Comparison of ENCODE assay signal across 24 cellular contexts in the genomic region with DNA sequence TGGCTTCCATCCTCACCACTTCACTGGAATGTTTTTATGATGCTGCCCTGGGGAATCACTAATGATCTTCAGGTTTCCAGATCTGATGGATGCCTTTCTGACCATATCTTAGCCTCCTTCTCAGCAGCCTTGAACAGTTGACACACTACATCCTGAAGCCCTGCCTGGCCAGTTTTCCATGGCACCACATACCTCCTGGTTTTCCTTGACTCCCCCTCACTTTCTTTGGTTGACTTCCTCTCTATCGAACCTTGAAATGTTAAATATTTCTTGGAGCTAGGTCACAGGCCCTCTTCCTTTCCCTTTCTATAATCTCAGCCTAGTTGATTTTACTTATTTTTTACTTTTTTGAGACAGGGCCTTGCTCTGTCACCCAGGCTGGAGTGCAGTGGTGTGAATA.
"Had no signal": no experiment of that assay in that cellular context is flagged by ENCODE, and none has a peak within 500 bp of the region (broad histone marks: within the 10 kb centered on the region; RNA-seq: fewer than 3 reads in every experiment).

No MANE protein-coding gene starts in this region.

- H3K27ac ChIP-seq: SK-N-MC, VCaP had no signal

- H3K27ac Mint-ChIP-seq: activated CD4-positive, alpha-beta memory T cell treated with anti-CD3 and anti-CD28 coated beads, Interleukin-2, amount 10 ng/mL, durations not matched to agents 7 days and 5 days; activated CD4-positive, alpha-beta T cell treated with anti-CD3 and anti-CD28 coated beads, Interleukin-2, amount 10 ng/mL, durations not matched to agents 7 days and 5 days; activated naive CD8-positive, alpha-beta T cell; activated T-helper 2 cell treated with anti-CD3 and anti-CD28 coated beads, Interferon-gamma antibody, Interleukin-2, Interleukin-4, amounts not matched to agents 10 μg/mL and 5 μg/mL and 100 μg/mL, durations not matched to agents 14 hours and 24 hours and 36 hours; brain had no signal

- H3K4me1 Mint-ChIP-seq: activated CD4-positive, alpha-beta memory T cell treated with anti-CD3 and anti-CD28 coated beads, Interleukin-2, amount 10 ng/mL, durations not matched to agents 7 days and 5 days had no signal

- H3K36me3 Mint-ChIP-seq: activated naive CD8-positive, alpha-beta T cell; brain had no signal

- H3K4me3 Mint-ChIP-seq: activated CD4-positive, alpha-beta memory T cell treated with anti-CD3 and anti-CD28 coated beads, Interleukin-2, amount 10 ng/mL, durations not matched to agents 7 days and 5 days; activated CD4-positive, alpha-beta T cell treated with anti-CD3 and anti-CD28 coated beads, Interleukin-2, amount 10 ng/mL, durations not matched to agents 7 days and 5 days; activated naive CD8-positive, alpha-beta T cell; brain had no signal

- H3K4me3 ChIP-seq: SK-N-MC had no signal

- H3K27me3 Mint-ChIP-seq: activated CD4-positive, alpha-beta memory T cell treated with anti-CD3 and anti-CD28 coated beads, Interleukin-2, amount 10 ng/mL, durations not matched to agents 7 days and 5 days; activated CD4-positive, alpha-beta T cell treated with anti-CD3 and anti-CD28 coated beads, Interleukin-2, amount 10 ng/mL, durations not matched to agents 7 days and 5 days; activated naive CD8-positive, alpha-beta T cell had no signal

- DNase-seq: activated CD4-positive, alpha-beta memory T cell treated with anti-CD3 and anti-CD28 coated beads, Interleukin-2, amount 10 ng/mL, durations not matched to agents 7 days and 5 days; activated CD4-positive, alpha-beta T cell treated with anti-CD3 and anti-CD28 coated beads, Interleukin-2, amount 10 ng/mL, durations not matched to agents 7 days and 5 days; activated CD4-positive, CD25-positive, alpha-beta regulatory T cell; activated gamma-delta T cell treated with Interleukin-2 at 50 U/mL for 16 hours; activated T-cell treated with anti-CD3 and anti-CD28 coated beads for 4 hours; activated T-cell treated with anti-CD3 and anti-CD28 coated beads, Interleukin-2, amount 50 U/mL, for 48 hours; amygdala; KG1; NCI-H1048; NCI-H1417; NCI-H1694; NCI-H2029; NCI-H2107; NCI-H2171 treated with DMSO at 0.1 percent for 48 hours; NCI-H345; NCI-H510A; NCI-H526 treated with DMSO at 0.1 percent for 48 hours; NCI-H82; T-helper 9 cell had no signal
